8 cellular contexts compared by ENCODE assay signal in the genomic region with DNA sequence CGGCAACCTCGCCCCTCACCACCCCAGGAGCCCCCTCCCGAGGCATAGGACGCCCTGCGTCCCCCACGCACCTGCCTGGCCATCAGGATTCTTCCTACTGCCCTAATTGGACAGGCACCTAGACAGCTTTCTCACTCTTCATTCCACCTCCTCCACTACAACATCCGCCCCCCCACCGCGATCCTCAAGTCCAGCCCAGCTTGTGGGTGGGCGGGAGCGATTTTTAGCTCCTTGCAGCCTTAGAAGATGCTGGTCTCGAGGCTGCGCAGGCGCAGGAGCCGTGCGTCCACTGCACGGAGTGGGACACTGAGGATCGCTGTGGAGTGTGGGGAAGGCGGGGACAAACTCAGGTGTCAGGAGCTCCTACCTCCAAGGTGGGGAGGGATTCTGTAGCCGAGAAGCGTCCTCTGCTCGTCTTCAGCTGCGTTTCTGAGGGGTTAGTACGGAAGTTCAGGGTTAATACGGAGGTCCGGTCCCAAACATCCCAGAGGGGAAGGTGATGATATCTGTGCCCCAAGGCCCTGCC. TPM values are rescaled to one million over a fixed set of nuclear protein-coding genes. Genes with fewer than 3 reads are reported as not detected.
DNase-seq lines count a peak whose midpoint lies in the region; ATAC-seq and TF ChIP-seq lines count a peak whose summit lies in the region.

A gene (minus strand): TSS at position 162 of the 526 bp plus-strand sequence. CDS start 4,600 bp downstream, outside the sequence.

- no peak for TF ChIP-seq CTCF in chondrocyte (IDR thresholded peaks at IDR 0.05)

- H3K9me3 Mint-ChIP-seq in chondrocyte (ENCODE audit: low read depth) = no peaks in the 10 kb centered on the region

- peak within 1 kb of the TSS; percentile 57 for H3K4me3 Mint-ChIP-seq in chondrocyte (ENCODE audit: unreplicated experiment)

- H3K9me3 ChIP-seq in neuron (ENCODE audit: low read length) = no peaks in the 10 kb centered on the region

- DNase-seq in DMS79 (lab: John Stamatoyannopoulos, UW) = peak; percentile 26
- peak; percentile 90 for DNase-seq in NCI-H146 (lab: John Stamatoyannopoulos, UW)
- DNase-seq in chondrocyte (ENCODE audit: low spot score) = no peak
- no peak for DNase-seq in sciatic nerve (ENCODE audit: low spot score)
- DNase-seq in SKM-1 treated with dmso at 0.1 percent for 144 hours (lab: John Stamatoyannopoulos, UW; ENCODE audit: unreplicated experiment) = no peak

- H3K36me3 ChIP-seq in neuron (ENCODE audit: insufficient read depth, low read length) = no peaks in the 10 kb centered on the region

- no peak within 1 kb of the TSS for H3K27ac Mint-ChIP-seq in chondrocyte (ENCODE audit: unreplicated experiment)

- peak within 1 kb of the TSS; percentile 49 for H3K4me3 ChIP-seq in neuron (ENCODE audit: low read length)

- peaks cover 68% of the 10 kb centered on the region for H3K27me3 Mint-ChIP-seq in chondrocyte (ENCODE audit: low read depth)

- no peak for ATAC-seq in GM18517 (IDR thresholded peaks at IDR 0.05; ENCODE audit: unreplicated experiment)
- ATAC-seq in GM18909 (IDR thresholded peaks at IDR 0.05; ENCODE audit: poor library complexity, unreplicated experiment) = no peak
- no peak for ATAC-seq in sciatic nerve

- H3K36me3 Mint-ChIP-seq in chondrocyte (ENCODE audit: low read depth) = peaks cover 1% of the 10 kb centered on the region

- H3K4me1 Mint-ChIP-seq in chondrocyte (ENCODE audit: low read depth) = peaks cover 16% of the 10 kb centered on the region

- peak within 1 kb of the TSS; percentile 44 for H2AFZ ChIP-seq in neuron (ENCODE audit: low read depth, low read length)

- intact Hi-C loops in sciatic nerve (cut with DNase I) = no loop called here

- H3K4me1 ChIP-seq in neuron (ENCODE audit: insufficient read depth, low read length) = peaks cover 23% of the 10 kb centered on the region

- H3K27me3 ChIP-seq in neuron (ENCODE audit: insufficient read depth, low read length) = peaks cover 43% of the 10 kb centered on the region

RNA-seq across cellular contexts. Expression of the gene that starts here (rescaled TPM):
- total RNA-seq in chondrocyte = not detected in 3 replicates
- total RNA-seq in sciatic nerve = not detected

Comparison
In these comparisons a context has a peak if more than half of its experiments do, and no peak if none do; other contexts are left out.
1. DNase-seq: peak in DMS79 (single experiment) and NCI-H146 (single experiment); none in chondrocyte (single experiment), sciatic nerve (single experiment) and SKM-1 treated with dmso at 0.1 percent for 144 hours (single experiment).